12 cellular contexts compared by ENCODE assay signal in the genomic region with DNA sequence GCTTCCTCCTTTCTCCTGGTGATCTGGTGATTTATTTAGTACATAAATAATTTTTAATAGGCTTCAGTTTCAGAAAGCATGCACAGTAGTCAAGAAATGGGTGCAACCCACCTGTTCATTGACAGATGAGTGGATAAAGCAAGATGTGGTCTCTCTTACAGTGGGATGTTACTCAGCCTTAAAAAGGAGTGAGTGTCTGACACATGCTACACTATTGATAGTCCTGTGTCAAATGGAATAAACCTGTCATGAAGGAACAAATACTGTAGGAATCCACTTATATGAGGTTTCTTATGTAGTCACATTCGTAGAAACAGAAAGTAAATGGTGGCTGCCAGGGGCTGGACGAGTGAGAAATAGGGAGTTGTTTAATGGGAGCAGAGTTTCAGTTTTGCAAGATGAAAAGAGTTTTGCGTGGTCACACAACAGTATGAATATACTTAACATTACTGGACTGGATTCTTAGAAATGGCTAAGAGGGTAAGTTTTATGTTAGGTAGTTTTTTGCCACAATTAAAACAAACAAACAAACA. TPM values are rescaled to one million over a fixed set of nuclear protein-coding genes. Genes with fewer than 3 reads are reported as not detected.
"Had no signal": no experiment of that assay in that cellular context is flagged by ENCODE, and none has a peak within 500 bp of the region (broad histone marks: within the 10 kb centered on the region; RNA-seq: fewer than 3 reads in every experiment).

No MANE protein-coding gene starts in this region.

- H3K4me3 ChIP-seq: left ventricle myocardium inferior, ovary, sigmoid colon, SK-N-MC, thoracic aorta, upper lobe of right lung had no signal

- H3K9me3 ChIP-seq: left ventricle myocardium inferior, ovary, sigmoid colon, thoracic aorta, upper lobe of right lung had no signal

- H3K4me3 Mint-ChIP-seq: naive thymus-derived CD4-positive, alpha-beta T cell had no signal

- H3K27ac ChIP-seq: epithelial cell of prostate, left ventricle myocardium inferior, ovary, sigmoid colon, SK-N-MC, thoracic aorta, upper lobe of right lung had no signal

- H3K36me3 ChIP-seq: left ventricle myocardium inferior, ovary, sigmoid colon, thoracic aorta, upper lobe of right lung had no signal

- ATAC-seq: naive thymus-derived CD4-positive, alpha-beta T cell; upper lobe of right lung had no signal

- H3K36me3 Mint-ChIP-seq: naive thymus-derived CD4-positive, alpha-beta T cell had no signal

- DNase-seq: activated naive CD4-positive, alpha-beta T cell treated with Interleukin-2 at 50 U/mL for 16 hours; dermis blood vessel endothelial cell; foreskin melanocyte; left ventricle myocardium inferior; naive thymus-derived CD4-positive, alpha-beta T cell; ovary; sigmoid colon; T-helper 9 cell; upper lobe of right lung had no signal

- H3K27me3 ChIP-seq: ovary, sigmoid colon, upper lobe of right lung had no signal

RNA-seq across cellular contexts. Expression of a gene that starts 56.0 kb away (rescaled TPM):
- polyA plus RNA-seq: naive thymus-derived CD4-positive, alpha-beta T cell had no signal
